Comparison of ENCODE assay signal across 1 cellular context in the genomic region with DNA sequence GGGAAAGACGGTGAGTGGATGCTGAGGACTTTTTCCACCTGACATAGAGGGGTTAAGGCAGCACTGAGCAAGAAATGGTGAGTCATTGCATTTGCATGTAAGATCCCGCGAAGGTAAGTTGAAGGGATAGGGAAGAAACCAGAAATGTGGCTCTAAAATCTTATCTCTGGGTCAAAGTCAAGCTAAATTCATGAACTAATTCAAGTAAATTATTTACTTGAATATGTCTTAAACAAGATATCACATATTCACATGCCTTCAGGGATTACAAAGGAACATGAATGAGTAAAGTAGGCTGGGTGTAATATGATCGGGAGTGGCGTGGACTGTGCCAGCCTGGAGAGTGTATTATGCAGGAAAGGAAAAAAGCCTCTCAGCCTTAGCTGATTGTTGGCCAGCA.
TF ChIP-seq lines count a peak whose summit lies in the region.

No MANE protein-coding gene starts in this region.

TF ChIP-seq in WTC11, 78 proteins besides CTCF, POLR2A, EP300 and RAD21 (continued from another document):
- TF ChIP-seq, protein P1, sequence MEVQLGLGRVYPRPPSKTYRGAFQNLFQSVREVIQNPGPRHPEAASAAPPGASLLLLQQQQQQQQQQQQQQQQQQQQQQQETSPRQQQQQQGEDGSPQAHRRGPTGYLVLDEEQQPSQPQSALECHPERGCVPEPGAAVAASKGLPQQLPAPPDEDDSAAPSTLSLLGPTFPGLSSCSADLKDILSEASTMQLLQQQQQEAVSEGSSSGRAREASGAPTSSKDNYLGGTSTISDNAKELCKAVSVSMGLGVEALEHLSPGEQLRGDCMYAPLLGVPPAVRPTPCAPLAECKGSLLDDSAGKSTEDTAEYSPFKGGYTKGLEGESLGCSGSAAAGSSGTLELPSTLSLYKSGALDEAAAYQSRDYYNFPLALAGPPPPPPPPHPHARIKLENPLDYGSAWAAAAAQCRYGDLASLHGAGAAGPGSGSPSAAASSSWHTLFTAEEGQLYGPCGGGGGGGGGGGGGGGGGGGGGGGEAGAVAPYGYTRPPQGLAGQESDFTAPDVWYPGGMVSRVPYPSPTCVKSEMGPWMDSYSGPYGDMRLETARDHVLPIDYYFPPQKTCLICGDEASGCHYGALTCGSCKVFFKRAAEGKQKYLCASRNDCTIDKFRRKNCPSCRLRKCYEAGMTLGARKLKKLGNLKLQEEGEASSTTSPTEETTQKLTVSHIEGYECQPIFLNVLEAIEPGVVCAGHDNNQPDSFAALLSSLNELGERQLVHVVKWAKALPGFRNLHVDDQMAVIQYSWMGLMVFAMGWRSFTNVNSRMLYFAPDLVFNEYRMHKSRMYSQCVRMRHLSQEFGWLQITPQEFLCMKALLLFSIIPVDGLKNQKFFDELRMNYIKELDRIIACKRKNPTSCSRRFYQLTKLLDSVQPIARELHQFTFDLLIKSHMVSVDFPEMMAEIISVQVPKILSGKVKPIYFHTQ (CRISPR knock-in tag; IDR thresholded peaks at IDR 0.05) = no peak
- no peak for TF ChIP-seq FOXJ3 (CRISPR knock-in tag; IDR thresholded peaks at IDR 0.05; ENCODE audit: borderline replicate concordance)
- TF ChIP-seq, protein P2, sequence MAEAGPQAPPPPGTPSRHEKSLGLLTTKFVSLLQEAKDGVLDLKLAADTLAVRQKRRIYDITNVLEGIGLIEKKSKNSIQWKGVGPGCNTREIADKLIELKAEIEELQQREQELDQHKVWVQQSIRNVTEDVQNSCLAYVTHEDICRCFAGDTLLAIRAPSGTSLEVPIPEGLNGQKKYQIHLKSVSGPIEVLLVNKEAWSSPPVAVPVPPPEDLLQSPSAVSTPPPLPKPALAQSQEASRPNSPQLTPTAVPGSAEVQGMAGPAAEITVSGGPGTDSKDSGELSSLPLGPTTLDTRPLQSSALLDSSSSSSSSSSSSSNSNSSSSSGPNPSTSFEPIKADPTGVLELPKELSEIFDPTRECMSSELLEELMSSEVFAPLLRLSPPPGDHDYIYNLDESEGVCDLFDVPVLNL (CRISPR knock-in tag; IDR thresholded peaks at IDR 0.05; ENCODE audit: borderline replicate concordance, low read depth) = no peak
